1 cellular context compared by ENCODE assay signal in genomic region chr19:39695759-39696158, GRCh38.
A peak's percentile ranks its signal among the peaks of the same experiment; 100 is the strongest.
TF ChIP-seq lines count a peak whose summit lies in the region.

No MANE protein-coding gene starts in this region.

TF ChIP-seq in HepG2, 621 proteins besides CTCF, POLR2A, EP300 and RAD21 (continued from another document and continues in another):
- TF ChIP-seq ZNF574 (CRISPR knock-in tag; IDR thresholded peaks at IDR 0.05) (no peak), RCOR2 (CRISPR knock-in tag; IDR thresholded peaks at IDR 0.05) (no peak), GTF3A (CRISPR knock-in tag; conservative IDR thresholded peaks at IDR 0.05) (no peak), RNF219 (CRISPR knock-in tag; IDR thresholded peaks at IDR 0.05) (no peak), ZKSCAN1 (IDR thresholded peaks at IDR 0.05; ENCODE audit: low read length) (no peak), PREB (CRISPR knock-in tag; IDR thresholded peaks at IDR 0.05) (no peak), NFIC (IDR thresholded peaks at IDR 0.05; ENCODE audit: low read length) (0 out of 2 replicates have a peak, but pooled peaks have one; percentile 63), NCOA1 (CRISPR knock-in tag; IDR thresholded peaks at IDR 0.05) (no peak), GZF1 (CRISPR knock-in tag; IDR thresholded peaks at IDR 0.05) (no peak), SOX13 (IDR thresholded peaks at IDR 0.05) (no peak), SOX13 (CRISPR knock-in tag; conservative IDR thresholded peaks at IDR 0.05 in 1 of 2, IDR thresholded peaks at IDR 0.05 in 1 of 2) (peak in 1 of 2 experiments; percentile 54; a peak in 1 of 4 replicates), ARID3A (IDR thresholded peaks at IDR 0.05; ENCODE audit: low read depth, low read length) (peak; percentile 53; the same call in 1 of the 2 replicates), KDM1A (CRISPR knock-in tag; IDR thresholded peaks at IDR 0.05) (no peak), ZNF138 (CRISPR knock-in tag; IDR thresholded peaks at IDR 0.05; ENCODE audit: low read depth) (no peak), ZBTB7A (CRISPR knock-in tag; IDR thresholded peaks at IDR 0.05) (0 out of 2 replicates have a peak, but pooled peaks have one; percentile 35), ZNF609 (CRISPR knock-in tag; IDR thresholded peaks at IDR 0.05; ENCODE audit: borderline replicate concordance) (peak; percentile 58; the same call in 1 of the 2 replicates), ZNF557 (CRISPR knock-in tag; IDR thresholded peaks at IDR 0.05) (no peak), AHDC1 (CRISPR knock-in tag; IDR thresholded peaks at IDR 0.05; ENCODE audit: borderline replicate concordance) (peak; percentile 63; the same call in 1 of the 2 replicates), CENPBD1 (CRISPR knock-in tag; IDR thresholded peaks at IDR 0.05; ENCODE audit: borderline replicate concordance, low read depth) (no peak), NFAT5 (CRISPR knock-in tag; IDR thresholded peaks at IDR 0.05) (no peak), HINFP (CRISPR knock-in tag; IDR thresholded peaks at IDR 0.05; ENCODE audit: low read depth) (no peak)
